In genomic region chr13:44198826-44199225, GRCh38 we compare ENCODE assay signal across 22 cellular contexts.
DNase-seq lines count a peak whose midpoint lies in the region; ATAC-seq and TF ChIP-seq lines count a peak whose summit lies in the region.
"Had no signal": no experiment of that assay in that cellular context is flagged by ENCODE, and none has a peak within 500 bp of the region (broad histone marks: within the 10 kb centered on the region; RNA-seq: fewer than 3 reads in every experiment).

No MANE protein-coding gene starts in this region.

- peaks cover 64% of the 10 kb centered on the region for H3K27me3 ChIP-seq in HAP-1 (ENCODE audit: low read depth)
- H3K27me3 ChIP-seq in body of pancreas: no peaks in the 10 kb centered on the region
- H3K27me3 ChIP-seq: transverse colon had no signal

- H3K4me1 ChIP-seq in mucosa of descending colon (ENCODE audit: low read depth) (no peaks in the 10 kb centered on the region), HAP-1 (peaks cover 8% of the 10 kb centered on the region), body of pancreas (peaks cover 9% of the 10 kb centered on the region)
- H3K4me1 ChIP-seq: transverse colon had no signal

- H3K4me3 ChIP-seq in choroid plexus epithelial cell (ENCODE audit: low read depth, low read length) (no peak overlapping the region), mucosa of descending colon (no peak overlapping the region), HAP-1 (no peak overlapping the region), body of pancreas (no peak overlapping the region)
- H3K4me3 ChIP-seq: transverse colon had no signal

- in situ Hi-C loops in HAP-1 (cut with MboI; ENCODE audit: low sequenced_read_pairs): no loop called here

- H3K4me1 Mint-ChIP-seq in WTC11: no peaks in the 10 kb centered on the region
- H3K4me1 Mint-ChIP-seq: memory B cell had no signal

- WGBS in body of pancreas, 2 donors: 88 to 100% methylated on average over 2 to 3 of the region's 3 CpGs

- no peak overlapping the region for H3K27ac ChIP-seq in body of pancreas
- H3K27ac ChIP-seq: transverse colon had no signal

- peak; percentile 57 for ATAC-seq in mucosa of descending colon
- ATAC-seq in WTC11: no peak
- no peak for ATAC-seq in body of pancreas
- ATAC-seq: natural killer cell had no signal

- no peak overlapping the region for H3K27ac Mint-ChIP-seq in WTC11
- H3K27ac Mint-ChIP-seq: memory B cell, natural killer cell had no signal

- no peaks in the 10 kb centered on the region for H3K9me3 Mint-ChIP-seq in WTC11
- H3K9me3 Mint-ChIP-seq: memory B cell; natural killer cell; stimulated activated naive CD8-positive, alpha-beta T cell treated with anti-CD3 and anti-CD28 coated beads, Interleukin-15, Interleukin-2, amounts not matched to agents 100 ng/mL and 50 ng/mL, for 24 hours had no signal

- no peak for TF ChIP-seq POLR2A in body of pancreas (IDR thresholded peaks at IDR 0.05)

- H3K36me3 Mint-ChIP-seq in WTC11: no peaks in the 10 kb centered on the region
- H3K36me3 Mint-ChIP-seq: memory B cell, natural killer cell had no signal

- intact Hi-C loops in mucosa of descending colon (cut with DNase I, micrococcal nuclease): no loop called here
- intact Hi-C loops in body of pancreas (cut with DNase I): no loop called here

- H3K36me3 ChIP-seq in mucosa of descending colon (ENCODE audit: low read depth) (no peaks in the 10 kb centered on the region), HAP-1 (replicated peaks) (no peaks in the 10 kb centered on the region), body of pancreas (replicated peaks in 1 of 2; ENCODE audit: insufficient read depth in 1 of 2, low read depth in 2 of 2) (no peaks in the 10 kb centered on the region)
- H3K36me3 ChIP-seq: transverse colon had no signal

- no peaks in the 10 kb centered on the region for H3K9me3 ChIP-seq in mucosa of descending colon
- no peaks in the 10 kb centered on the region for H3K9me3 ChIP-seq in HAP-1
- H3K9me3 ChIP-seq in body of pancreas: no peaks in the 10 kb centered on the region
- H3K9me3 ChIP-seq: transverse colon had no signal

- POLR2A ChIA-PET in WTC11 (lab: Charles Lee): no interaction called here

- CTCF ChIA-PET in WTC11 (lab: Charles Lee): no interaction called here

- no peak overlapping the region for H3K4me3 Mint-ChIP-seq in WTC11
- H3K4me3 Mint-ChIP-seq: memory B cell; natural killer cell; stimulated activated naive CD8-positive, alpha-beta T cell treated with anti-CD3 and anti-CD28 coated beads, Interleukin-15, Interleukin-2, amounts not matched to agents 100 ng/mL and 50 ng/mL, for 24 hours had no signal

- no peak for TF ChIP-seq CTCF in choroid plexus epithelial cell (conservative IDR thresholded peaks at IDR 0.05; ENCODE audit: low read depth, low read length)
- no peak for TF ChIP-seq CTCF in mucosa of descending colon (IDR thresholded peaks at IDR 0.05)
- TF ChIP-seq CTCF in WTC11 (IDR thresholded peaks at IDR 0.05): no peak
- TF ChIP-seq CTCF in body of pancreas (IDR thresholded peaks at IDR 0.05): no peak

- DNase-seq in EH (ENCODE audit: low read depth) (peak; percentile 11), LoVo (ENCODE audit: low spot score) (peak; percentile 65), choroid plexus epithelial cell (ENCODE audit: low read depth) (peak; percentile 19), mucosa of descending colon (no peak), HAP-1 (ENCODE audit: low spot score in 2 of 2) (no peak), WTC11 (ENCODE audit: low spot score) (no peak), body of pancreas (no peak), anterior cingulate cortex (lab: John Stamatoyannopoulos, UW) (no peak)
- DNase-seq: activated CD4-positive, alpha-beta T cell treated with anti-CD3 and anti-CD28 coated beads, Interleukin-2, amount 50 U/mL, for 1 hour; activated CD8-positive, alpha-beta memory T cell treated with anti-CD3 and anti-CD28 coated beads, Interleukin-2, amount 50 U/mL, for 4 hours; activated gamma-delta T cell treated with Interleukin-2 at 50 U/mL for 16 hours; AML-193; amygdala; islet precursor cell; natural killer cell; NCI-H1930; RPMI8226; stimulated activated CD4-positive, alpha-beta T cell treated with anti-CD3 and anti-CD28 coated beads, Interleukin-2, amount 100 ng/mL, for 24 hours; SW 1271; transverse colon had no signal

- H3K27me3 Mint-ChIP-seq in WTC11 (ENCODE audit: low read depth): no peaks in the 10 kb centered on the region

TF ChIP-seq in WTC11, 78 proteins besides CTCF, POLR2A, EP300 and RAD21:
- no peak for TF ChIP-seq ETV6 (CRISPR knock-in tag; IDR thresholded peaks at IDR 0.05)
- no peak for TF ChIP-seq RORB (CRISPR knock-in tag; IDR thresholded peaks at IDR 0.05)

Comparison
In these comparisons a context has a peak if more than half of its experiments do, and no peak if none do; other contexts are left out.
1. DNase-seq: peak in EH (single experiment), LoVo (single experiment) and choroid plexus epithelial cell (single experiment); none in mucosa of descending colon (0 of 3), HAP-1 (0 of 2), WTC11 (single experiment), body of pancreas (0 of 4) and anterior cingulate cortex (0 of 58).